Comparison of ENCODE assay signal across 19 cellular contexts in the genomic region with DNA sequence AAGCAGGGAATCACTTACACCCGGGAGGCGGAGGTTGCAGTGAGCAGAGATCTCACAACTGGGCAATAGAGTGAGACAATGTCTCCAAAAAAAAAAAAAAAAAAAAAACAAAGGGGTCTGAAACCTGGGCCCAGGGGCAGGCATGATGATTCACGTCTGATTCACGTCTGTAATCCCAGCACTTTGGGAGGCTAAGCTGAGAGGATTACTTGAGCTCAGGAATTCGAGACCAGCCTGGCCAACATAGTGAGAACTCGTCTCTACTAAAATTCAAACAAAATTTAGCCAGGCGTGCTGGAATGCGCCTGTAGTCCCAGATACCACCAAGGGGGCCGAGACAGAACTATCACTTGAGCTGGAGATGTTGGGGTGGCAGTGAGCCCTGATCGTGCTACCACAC. TPM values are rescaled to one million over a fixed set of nuclear protein-coding genes. Genes with fewer than 3 reads are reported as not detected.
DNase-seq lines count a peak whose midpoint lies in the region; ATAC-seq and TF ChIP-seq lines count a peak whose summit lies in the region.
"Had no signal": no experiment of that assay in that cellular context is flagged by ENCODE, and none has a peak within 500 bp of the region (broad histone marks: within the 10 kb centered on the region; RNA-seq: fewer than 3 reads in every experiment).

No MANE protein-coding gene starts in this region.

- DNase-seq in T-helper 1 cell (no peak), MG63 (peak; percentile 71), amniotic epithelial cell (ENCODE audit: low read depth) (peak; percentile 37), smooth muscle cell (lab: John Stamatoyannopoulos, UW; ENCODE audit: unreplicated experiment) (no peak), DMS153 treated with DMSO at 0.1 percent for 48 hours (lab: John Stamatoyannopoulos, UW; ENCODE audit: unreplicated experiment) (no peak), head of caudate nucleus (no peak)
- DNase-seq: 8988T, HFFc6, KBM-7, NCI-H1694 treated with DMSO at 0.1 percent for 48 hours, NCI-H510A, Peyer's patch had no signal

- H3F3A ChIP-seq in smooth muscle cell (ENCODE audit: low read depth), result peaks cover 14% of the 10 kb centered on the region

- H3K27ac ChIP-seq in smooth muscle cell (ENCODE audit: low read depth), result peak overlapping the region; percentile 55

- no peaks in the 10 kb centered on the region for H3K9me3 Mint-ChIP-seq in T-helper 1 cell treated with Interleukin-12 subunit alpha and Interleukin-12 subunit beta and Interleukin-4 antibody, amounts not matched to agents 30 μg/mL and 1 μg/mL, for 36 hours
- H3K9me3 Mint-ChIP-seq: HFFc6 had no signal

- no peak for TF ChIP-seq CTCF in smooth muscle cell (IDR thresholded peaks at IDR 0.05; ENCODE audit: borderline replicate concordance, insufficient read depth, poor library complexity, severe bottlenecking)

- no peaks in the 10 kb centered on the region for H3K9me3 ChIP-seq in MG63
- H3K9me3 ChIP-seq in smooth muscle cell (replicated peaks; ENCODE audit: low read depth), result no peaks in the 10 kb centered on the region
- H3K9me3 ChIP-seq: Peyer's patch had no signal

- peaks cover 11% of the 10 kb centered on the region for H3K4me1 ChIP-seq in smooth muscle cell (ENCODE audit: low read depth)

- 24% methylated on average over 10 of the region's 10 CpGs for WGBS in smooth muscle cell (ENCODE audit: low lambda C conversion rate)

- H3K27me3 Mint-ChIP-seq in T-helper 1 cell treated with Interleukin-12 subunit alpha and Interleukin-12 subunit beta and Interleukin-4 antibody, amounts not matched to agents 30 μg/mL and 1 μg/mL, for 36 hours (ENCODE audit: low read depth), result no peaks in the 10 kb centered on the region

- H3K4me3 Mint-ChIP-seq in T-helper 1 cell treated with Interleukin-12 subunit alpha and Interleukin-12 subunit beta and Interleukin-4 antibody, amounts not matched to agents 30 μg/mL and 1 μg/mL, for 36 hours, result no peak overlapping the region
- H3K4me3 Mint-ChIP-seq: HFFc6 had no signal

- H3K27me3 ChIP-seq in MG63 (no peaks in the 10 kb centered on the region), smooth muscle cell (ENCODE audit: low read depth) (no peaks in the 10 kb centered on the region)
- H3K27me3 ChIP-seq: Peyer's patch had no signal

- H3K36me3 ChIP-seq in MG63 (no peaks in the 10 kb centered on the region), smooth muscle cell (ENCODE audit: low read depth) (no peaks in the 10 kb centered on the region)
- H3K36me3 ChIP-seq: Peyer's patch had no signal

- no peaks in the 10 kb centered on the region for H3K36me3 Mint-ChIP-seq in T-helper 1 cell treated with Interleukin-12 subunit alpha and Interleukin-12 subunit beta and Interleukin-4 antibody, amounts not matched to agents 30 μg/mL and 1 μg/mL, for 36 hours (ENCODE audit: low read depth)

- no peak overlapping the region for H2AFZ ChIP-seq in smooth muscle cell (ENCODE audit: low read depth)

- H3K4me2 ChIP-seq in smooth muscle cell, result peak overlapping the region; percentile 54

- H3K27ac Mint-ChIP-seq in T-helper 1 cell treated with Interleukin-12 subunit alpha and Interleukin-12 subunit beta and Interleukin-4 antibody, amounts not matched to agents 30 μg/mL and 1 μg/mL, for 36 hours, result peak overlapping the region; percentile 67
- H3K27ac Mint-ChIP-seq: HFFc6 had no signal

- peaks cover 43% of the 10 kb centered on the region for H3K4me1 Mint-ChIP-seq in T-helper 1 cell treated with Interleukin-12 subunit alpha and Interleukin-12 subunit beta and Interleukin-4 antibody, amounts not matched to agents 30 μg/mL and 1 μg/mL, for 36 hours (ENCODE audit: low read depth)

- H4K20me1 ChIP-seq in smooth muscle cell (ENCODE audit: low read depth), result no peaks in the 10 kb centered on the region

- intact Hi-C loops in head of caudate nucleus (cut with DNase I), result no loop called here

- no peak for ATAC-seq in GM19455 (IDR thresholded peaks at IDR 0.05; ENCODE audit: unreplicated experiment)
- ATAC-seq: HepG2 had no signal

- H3K4me3 ChIP-seq in MG63 (no peak overlapping the region), smooth muscle cell (no peak overlapping the region)
- H3K4me3 ChIP-seq: Peyer's patch had no signal

- no peaks in the 10 kb centered on the region for H3K79me2 ChIP-seq in smooth muscle cell (ENCODE audit: low read depth)

- H3K9ac ChIP-seq in smooth muscle cell (ENCODE audit: low read depth), result no peak overlapping the region

RNA-seq across cellular contexts. Expression of a gene that starts 30.3 kb away (rescaled TPM):
- not detected in 2 replicates for total RNA-seq in MG63 (2014; rRNA removed; shearing (Covaris generic); ENCODE audit: low replicate concordance)
- not detected in 2 replicates for total RNA-seq in smooth muscle cell
- polyA plus RNA-seq in smooth muscle cell, result not detected in 2 replicates
- total RNA-seq: Daoy, H4, HepG2, HFFc6, Peyer's patch, SK-MEL-5 had no signal
- polyA plus RNA-seq: AG04450, HepG2 had no signal

Comparison
In these comparisons a context has a peak if more than half of its experiments do, and no peak if none do; other contexts are left out.
1. DNase-seq: peak in MG63 (single experiment) and amniotic epithelial cell (single experiment); none in T-helper 1 cell (0 of 5), smooth muscle cell (single experiment), DMS153 treated with DMSO at 0.1 percent for 48 hours (single experiment) and head of caudate nucleus (0 of 42).